Comparison of ENCODE assay signal across 27 cellular contexts in the genomic region with DNA sequence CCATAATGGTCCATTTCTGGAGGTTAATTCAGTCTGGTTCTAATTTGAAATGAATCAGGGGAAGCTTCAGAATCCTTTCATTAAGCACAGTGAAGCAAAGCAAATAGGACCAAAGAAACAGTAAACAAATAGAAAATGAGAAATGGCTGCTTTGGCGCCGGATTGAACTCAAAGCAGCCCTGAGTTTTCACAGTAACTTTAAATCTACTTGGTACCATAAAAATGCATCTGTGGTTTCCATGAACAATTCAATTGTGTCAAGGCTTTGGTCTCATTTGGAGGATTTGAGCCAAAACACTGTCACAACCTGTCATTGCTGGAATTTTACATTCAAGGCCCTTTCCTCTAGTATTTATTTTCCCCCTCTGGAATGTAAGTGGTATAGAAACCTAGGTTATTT.
"Had no signal": no experiment of that assay in that cellular context is flagged by ENCODE, and none has a peak within 500 bp of the region (broad histone marks: within the 10 kb centered on the region; RNA-seq: fewer than 3 reads in every experiment).

No MANE protein-coding gene starts in this region.

- H3K36me3 Mint-ChIP-seq: neural progenitor cell; stimulated activated effector memory CD8-positive, alpha-beta T cell treated with anti-CD3 and anti-CD28 coated beads, Interleukin-12 subunit alpha, Interleukin-12 subunit beta, amount 100 ng/mL, for 72 hours; stimulated activated naive B cell treated with anti-CD40 and anti-IgM and Interleukin-4, amounts not matched to agents 10 μg/mL and 1 μg/mL and 100 μg/mL, for 72 hours had no signal

- H3K4me2 ChIP-seq: neural progenitor cell had no signal

- H3K9me3 Mint-ChIP-seq: nephron; neural progenitor cell; stimulated activated naive CD8-positive, alpha-beta T cell treated with anti-CD3 and anti-CD28 coated beads, Interleukin-15, Interleukin-2, amounts not matched to agents 100 ng/mL and 50 ng/mL, for 24 hours had no signal

- ATAC-seq: psoas muscle; right cardiac atrium; right lobe of liver; stimulated activated effector memory CD8-positive, alpha-beta T cell treated with anti-CD3 and anti-CD28 coated beads, Interleukin-12 subunit alpha, Interleukin-12 subunit beta, amount 100 ng/mL, for 72 hours; stimulated activated naive B cell treated with anti-CD40 and anti-IgM and Interleukin-4, amounts not matched to agents 10 μg/mL and 1 μg/mL and 100 μg/mL, for 72 hours had no signal

- H3K27ac Mint-ChIP-seq: nephron; neural progenitor cell; progenitor cell of endocrine pancreas; stimulated activated effector memory CD8-positive, alpha-beta T cell treated with anti-CD3 and anti-CD28 coated beads, Interleukin-12 subunit alpha, Interleukin-12 subunit beta, amount 100 ng/mL, for 72 hours; stimulated activated naive B cell treated with anti-CD40 and anti-IgM and Interleukin-4, amounts not matched to agents 10 μg/mL and 1 μg/mL and 100 μg/mL, for 72 hours; stimulated activated naive CD8-positive, alpha-beta T cell treated with anti-CD3 and anti-CD28 coated beads, Interleukin-15, Interleukin-2, amounts not matched to agents 100 ng/mL and 50 ng/mL, for 24 hours had no signal

- H3K27me3 Mint-ChIP-seq: progenitor cell of endocrine pancreas; stimulated activated naive B cell treated with anti-CD40 and anti-IgM and Interleukin-4, amounts not matched to agents 10 μg/mL and 1 μg/mL and 100 μg/mL, for 72 hours; stimulated activated naive CD8-positive, alpha-beta T cell treated with anti-CD3 and anti-CD28 coated beads, Interleukin-15, Interleukin-2, amounts not matched to agents 100 ng/mL and 50 ng/mL, for 24 hours had no signal

- H3K4me1 Mint-ChIP-seq: stimulated activated effector memory CD8-positive, alpha-beta T cell treated with anti-CD3 and anti-CD28 coated beads, Interleukin-12 subunit alpha, Interleukin-12 subunit beta, amount 100 ng/mL, for 72 hours; stimulated activated naive B cell treated with anti-CD40 and anti-IgM and Interleukin-4, amounts not matched to agents 10 μg/mL and 1 μg/mL and 100 μg/mL, for 72 hours had no signal

- H2AFZ ChIP-seq: neural progenitor cell, parathyroid adenoma had no signal

- H3K4me1 ChIP-seq: neural progenitor cell, parathyroid adenoma, psoas muscle, right lobe of liver, sigmoid colon, stomach, thyroid gland, tibial nerve, vagina had no signal

- H3K79me2 ChIP-seq: parathyroid adenoma had no signal

- H3K4me3 Mint-ChIP-seq: nephron; neural progenitor cell; stimulated activated effector memory CD8-positive, alpha-beta T cell treated with anti-CD3 and anti-CD28 coated beads, Interleukin-12 subunit alpha, Interleukin-12 subunit beta, amount 100 ng/mL, for 72 hours; stimulated activated naive B cell treated with anti-CD40 and anti-IgM and Interleukin-4, amounts not matched to agents 10 μg/mL and 1 μg/mL and 100 μg/mL, for 72 hours; stimulated activated naive CD8-positive, alpha-beta T cell treated with anti-CD3 and anti-CD28 coated beads, Interleukin-15, Interleukin-2, amounts not matched to agents 100 ng/mL and 50 ng/mL, for 24 hours had no signal

- H3K27ac ChIP-seq: neural progenitor cell, ovary, parathyroid adenoma, psoas muscle, right lobe of liver, sigmoid colon, stomach, thoracic aorta, thyroid gland, tibial nerve, upper lobe of left lung, vagina had no signal

- DNase-seq: occipital lobe; ovary; posterior cingulate gyrus; psoas muscle; right cardiac atrium; right lobe of liver; sigmoid colon; small intestine; stimulated activated CD4-positive, alpha-beta T cell treated with anti-CD3 and anti-CD28 coated beads, Interleukin-15, amount 100 ng/mL, for 24 hours; stimulated activated CD4-positive, alpha-beta T cell treated with anti-CD3 and anti-CD28 coated beads, Interleukin-2, amount 100 ng/mL, for 24 hours; stimulated activated CD4-positive, alpha-beta T cell treated with anti-CD3 and anti-CD28 coated beads, Interleukin-2, amount 100 ng/mL, for 48 hours; stimulated activated CD4-positive, alpha-beta T cell treated with anti-CD3 and anti-CD28 coated beads, Interleukin-4, amount 100 ng/mL, for 24 hours; stimulated activated naive B cell treated with anti-CD40 and anti-IgM and Interleukin-4, amounts not matched to agents 10 μg/mL and 1 μg/mL and 100 μg/mL, for 72 hours; stimulated activated naive CD4-positive, alpha-beta T cell treated with Interleukin-2 at 50 U/mL for 16 hours; stomach; thyroid gland; trophoblast cell; upper lobe of left lung had no signal

- H3K36me3 ChIP-seq: neural progenitor cell, ovary, right lobe of liver, sigmoid colon, stomach, thoracic aorta, thyroid gland, tibial nerve, upper lobe of left lung, vagina had no signal

- H3K4me3 ChIP-seq: neural progenitor cell, ovary, psoas muscle, right lobe of liver, sigmoid colon, stomach, thoracic aorta, thyroid gland, tibial nerve, upper lobe of left lung, vagina had no signal

- H3K9me3 ChIP-seq: ovary, psoas muscle, right lobe of liver, sigmoid colon, stomach, thoracic aorta, thyroid gland, tibial nerve, upper lobe of left lung, vagina had no signal
